Comparison of ENCODE assay signal across 10 cellular contexts in the genomic region with DNA sequence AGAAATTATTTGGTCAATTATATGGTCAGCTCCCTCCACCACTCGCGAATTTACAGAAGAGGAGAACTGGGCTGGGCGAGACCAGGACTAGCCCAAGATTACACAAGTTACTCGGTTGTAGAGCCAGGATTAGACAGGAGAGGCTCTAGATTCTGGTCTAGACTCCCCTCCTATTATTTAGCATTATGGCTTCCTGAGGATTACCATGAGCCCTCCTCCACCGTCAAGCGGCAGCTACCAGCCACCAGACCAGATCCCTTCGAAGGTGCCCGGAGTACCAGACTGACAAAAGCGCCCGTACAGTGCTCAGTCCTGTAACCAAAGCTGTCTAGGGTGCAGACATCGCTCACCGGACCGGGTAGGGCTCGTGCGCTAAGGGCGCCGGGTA. TPM values are rescaled to one million over a fixed set of nuclear protein-coding genes. Genes with fewer than 3 reads are reported as not detected.
A peak's percentile ranks its signal among the peaks of the same experiment; 100 is the strongest.
DNase-seq lines count a peak whose midpoint lies in the region; ATAC-seq lines count a peak whose summit lies in the region.
"Had no signal": no experiment of that assay in that cellular context is flagged by ENCODE, and none has a peak within 500 bp of the region (broad histone marks: within the 10 kb centered on the region; RNA-seq: fewer than 3 reads in every experiment).

No MANE protein-coding gene starts in this region.

- DNase-seq in CD4-positive, CD25-positive, alpha-beta regulatory T cell = no peak
- DNase-seq in pons (ENCODE audit: low spot score) = no peak
- DNase-seq in HT-29 (ENCODE audit: low spot score) = no peak
- DNase-seq in NCI-H2107 treated with DMSO at 0.1 percent for 48 hours (lab: John Stamatoyannopoulos, UW; ENCODE audit: unreplicated experiment) = no peak

- peak overlapping the region in 3 of 4 donors; percentile 63 to 76 (median 73) for H3K4me3 Mint-ChIP-seq in CD4-positive, CD25-positive, alpha-beta regulatory T cell

- peaks cover 7 to 37% (median 17%) of the 10 kb centered on the region in 4 donors for H3K4me1 Mint-ChIP-seq in CD4-positive, CD25-positive, alpha-beta regulatory T cell

- H3K27me3 ChIP-seq in CD4-positive, CD25-positive, alpha-beta regulatory T cell (ENCODE audit: control insufficient read depth, insufficient read depth, low read length) = peaks cover 31% of the 10 kb centered on the region
- H3K27me3 ChIP-seq in HUES48 (ENCODE audit: control insufficient read depth, insufficient read depth, low read length) = peaks cover 87% of the 10 kb centered on the region
- peaks cover 49 to 51% of the 10 kb centered on the region in 2 donors for H3K27me3 ChIP-seq in duodenal mucosa (ENCODE audit: control insufficient read depth in 1 of 2, insufficient read depth in 2 of 2, low read length in 2 of 2)
- peaks cover 57% of the 10 kb centered on the region for H3K27me3 ChIP-seq in neuron (ENCODE audit: insufficient read depth, low read length)

- H2AFZ ChIP-seq in neuron (ENCODE audit: low read depth, low read length) = peak overlapping the region; percentile 64

- no peak overlapping the region for H3K27ac ChIP-seq in CD4-positive, CD25-positive, alpha-beta regulatory T cell (ENCODE audit: insufficient read depth, low read length, poor library complexity, severe bottlenecking)
- H3K27ac ChIP-seq in HUES48 (ENCODE audit: low read depth, low read length) (no peak overlapping the region), duodenal mucosa (ENCODE audit: low read depth, low read length) (no peak overlapping the region)
- H3K27ac ChIP-seq: body of pancreas had no signal

- no peak overlapping the region for H3K9ac ChIP-seq in HUES48 (ENCODE audit: low read depth, low read length)
- H3K9ac ChIP-seq in duodenal mucosa (ENCODE audit: low read depth in 1 of 2, low read length in 2 of 2) = no peak overlapping the region

- H3K27me3 Mint-ChIP-seq in CD4-positive, CD25-positive, alpha-beta regulatory T cell = peaks cover 66% of the 10 kb centered on the region

- no peak overlapping the region for H3K27ac Mint-ChIP-seq in CD4-positive, CD25-positive, alpha-beta regulatory T cell

- H3K4me3 ChIP-seq in CD4-positive, CD25-positive, alpha-beta regulatory T cell (ENCODE audit: low read depth, low read length) = no peak overlapping the region
- H3K4me3 ChIP-seq in HUES48 (ENCODE audit: low read depth, low read length) (peak overlapping the region; percentile 55), duodenal mucosa (ENCODE audit: low read depth in 1 of 2, low read length in 2 of 2) (peak overlapping the region; percentile 50 to 60), neuron (ENCODE audit: low read length) (peak overlapping the region; percentile 34)
- H3K4me3 ChIP-seq: body of pancreas had no signal

- H3K36me3 Mint-ChIP-seq in CD4-positive, CD25-positive, alpha-beta regulatory T cell = peaks cover 6% of the 10 kb centered on the region

- H3K9me3 ChIP-seq in CD4-positive, CD25-positive, alpha-beta regulatory T cell (ENCODE audit: control insufficient read depth in 2 of 2, low read length in 2 of 2) = no peaks in the 10 kb centered on the region
- H3K9me3 ChIP-seq in HUES48 (ENCODE audit: control insufficient read depth, insufficient read depth, low read length) (no peaks in the 10 kb centered on the region), duodenal mucosa (ENCODE audit: control insufficient read depth in 1 of 2, low read length in 2 of 2) (no peaks in the 10 kb centered on the region), neuron (ENCODE audit: low read length) (peaks cover 10% of the 10 kb centered on the region)
- H3K9me3 ChIP-seq: body of pancreas had no signal

- H3K9me3 Mint-ChIP-seq in CD4-positive, CD25-positive, alpha-beta regulatory T cell = peaks cover 0 to 9% (median 0%) of the 10 kb centered on the region in 7 donors

- H3K4me1 ChIP-seq in CD4-positive, CD25-positive, alpha-beta regulatory T cell (ENCODE audit: control insufficient read depth, insufficient read depth, low read length, poor library complexity, severe bottlenecking) = peaks cover 17% of the 10 kb centered on the region
- H3K4me1 ChIP-seq in HUES48 (ENCODE audit: control insufficient read depth, insufficient read depth, low read length) (peaks cover 13% of the 10 kb centered on the region), duodenal mucosa (ENCODE audit: control insufficient read depth in 1 of 2, insufficient read depth in 2 of 2, low read length in 2 of 2) (peaks cover 0 to 7% of the 10 kb centered on the region in 2 donors), neuron (ENCODE audit: insufficient read depth, low read length) (no peaks in the 10 kb centered on the region)

- H3K36me3 ChIP-seq in CD4-positive, CD25-positive, alpha-beta regulatory T cell (ENCODE audit: control insufficient read depth, insufficient read depth, low read length) = no peaks in the 10 kb centered on the region
- H3K36me3 ChIP-seq in HUES48 (ENCODE audit: control insufficient read depth, insufficient read depth, low read length) (no peaks in the 10 kb centered on the region), duodenal mucosa (ENCODE audit: control insufficient read depth in 1 of 2, insufficient read depth in 2 of 2, low read length in 2 of 2) (no peaks in the 10 kb centered on the region), neuron (ENCODE audit: insufficient read depth, low read length) (no peaks in the 10 kb centered on the region)

- ATAC-seq in CD4-positive, CD25-positive, alpha-beta regulatory T cell (ENCODE audit: low read depth in 2 of 2) = no peak
- no peak for ATAC-seq in HG02759 (IDR thresholded peaks at IDR 0.05; ENCODE audit: unreplicated experiment)

RNA-seq across cellular contexts. Expression of a gene that starts 0.5 kb away (rescaled TPM):
- total RNA-seq in CD4-positive, CD25-positive, alpha-beta regulatory T cell = not detected
- not detected for polyA plus RNA-seq in CD4-positive, CD25-positive, alpha-beta regulatory T cell
- total RNA-seq in HT-29 (2014; rRNA removed; shearing (Covaris generic)) = not detected in 2 replicates
- total RNA-seq: body of pancreas, NCI-H460 had no signal

RNA-seq across cellular contexts. Expression of a gene that starts 28.1 kb away (rescaled TPM):
- total RNA-seq in CD4-positive, CD25-positive, alpha-beta regulatory T cell = 16.7 TPM
- polyA plus RNA-seq in CD4-positive, CD25-positive, alpha-beta regulatory T cell = 10 to 100 TPM in 3 of 4 donors, 1 to 10 TPM in 1; 8.7 to 11.0 (median 10.5) TPM
- 6.4 and 6.5 TPM in 2 replicates for total RNA-seq in HT-29 (2014; rRNA removed; shearing (Covaris generic))
